In genomic region chr14:84401631-84402030, GRCh38 we compare ENCODE assay signal across 15 cellular contexts.
DNase-seq lines count a peak whose midpoint lies in the region; ATAC-seq and TF ChIP-seq lines count a peak whose summit lies in the region.
"Had no signal": no experiment of that assay in that cellular context is flagged by ENCODE, and none has a peak within 500 bp of the region (broad histone marks: within the 10 kb centered on the region; RNA-seq: fewer than 3 reads in every experiment).

No MANE protein-coding gene starts in this region.

- H3K27me3 Mint-ChIP-seq in chondrocyte (ENCODE audit: low read depth), result no peaks in the 10 kb centered on the region
- H3K27me3 Mint-ChIP-seq: CD4-positive, alpha-beta T cell had no signal

- no peak overlapping the region for H3K4me3 ChIP-seq in fibroblast of pulmonary artery (replicated peaks; ENCODE audit: low read depth, low read length)
- H3K4me3 ChIP-seq: A549, GM23338 had no signal

- no peak for ATAC-seq in GM21529 (IDR thresholded peaks at IDR 0.05; ENCODE audit: unreplicated experiment)
- ATAC-seq in GM19455 (IDR thresholded peaks at IDR 0.05; ENCODE audit: unreplicated experiment), result no peak
- ATAC-seq: A549, GM23338 had no signal

- H3K4me3 Mint-ChIP-seq in chondrocyte (ENCODE audit: unreplicated experiment), result no peak overlapping the region
- H3K4me3 Mint-ChIP-seq: CD4-positive, alpha-beta T cell; GM23338 had no signal

- no peaks in the 10 kb centered on the region for H3K36me3 Mint-ChIP-seq in chondrocyte (ENCODE audit: low read depth)

- DNase-seq in DMS53 (lab: John Stamatoyannopoulos, UW) (peak; percentile 4), DMS53 treated with DMSO at 0.1 percent for 48 hours (lab: John Stamatoyannopoulos, UW; ENCODE audit: unreplicated experiment) (no peak), chondrocyte (ENCODE audit: low spot score) (no peak), fibroblast of pulmonary artery (ENCODE audit: low read depth) (peak; percentile 18), GM13977 (ENCODE audit: low spot score) (no peak)
- DNase-seq: AML-193; Caco-2; CD4-positive, alpha-beta T cell; DMS79 treated with DMSO at 0.1 percent for 48 hours; GF-D8; HCEC 1CT had no signal

- TF ChIP-seq CTCF in chondrocyte (IDR thresholded peaks at IDR 0.05) (no peak), fibroblast of pulmonary artery (IDR thresholded peaks at IDR 0.05; ENCODE audit: low read length, missing control alignments) (no peak), GM13977 (IDR thresholded peaks at IDR 0.05; ENCODE audit: extremely low read depth, insufficient read depth, missing control alignments) (no peak)

- in situ Hi-C loops in GM13977 (cut with MboI; ENCODE audit: low pct_unique_long_range_greater_than_20kb, low sequenced_read_pairs, unreplicated experiment), result no loop called here

- peak overlapping the region; percentile 43 for H3K27ac Mint-ChIP-seq in chondrocyte (ENCODE audit: unreplicated experiment)
- H3K27ac Mint-ChIP-seq: CD4-positive, alpha-beta T cell; GM23338 had no signal

- H3K4me1 Mint-ChIP-seq in chondrocyte (ENCODE audit: low read depth), result peaks cover 17% of the 10 kb centered on the region

- peaks cover 3% of the 10 kb centered on the region for H3K9me3 Mint-ChIP-seq in chondrocyte (ENCODE audit: low read depth)

Comparison
In these comparisons a context has a peak if more than half of its experiments do, and no peak if none do; other contexts are left out.
1. DNase-seq: peak in DMS53 (single experiment) and fibroblast of pulmonary artery (single experiment); none in DMS53 treated with DMSO at 0.1 percent for 48 hours (single experiment), chondrocyte (single experiment) and GM13977 (single experiment).